8 cellular contexts compared by ENCODE assay signal in genomic region chr7:16645593-16646426, GRCh38. TPM values are rescaled to one million over a fixed set of nuclear protein-coding genes. Genes with fewer than 3 reads are reported as not detected.
DNase-seq lines count a peak whose midpoint lies in the region; TF ChIP-seq lines count a peak whose summit lies in the region.

Gene ANKMY2, minus strand, starts transcription at chr7:16645754. Its CDS starts 181 bp downstream, at chr7:16645573.
Gene BZW2, plus strand, starts transcription at chr7:16646181. Its CDS starts 19,263 bp downstream, at chr7:16665444.

- CTCF ChIA-PET in activated naive CD4-positive, alpha-beta T cell treated with anti-CD3 and anti-CD28 coated beads, Interleukin-2, amount 10 ng/mL, durations not matched to agents 7 days and 5 days (lab: Charles Lee), result interaction anchor here (1.1 to 1.2 kb wide), 2 partner anchors 25 to 81 kb away, joined by 3 to 4 read pairs; no protein-coding TSS in a partner anchor

- H3K27ac Mint-ChIP-seq in HFFc6, result peak within 1 kb of the TSS; percentile 98
- peak within 1 kb of the TSS; percentile 94 for H3K27ac Mint-ChIP-seq in activated naive CD4-positive, alpha-beta T cell treated with anti-CD3 and anti-CD28 coated beads, Interleukin-2, amount 10 ng/mL, durations not matched to agents 7 days and 5 days

- TF ChIP-seq CTCF in HFFc6 (IDR thresholded peaks at IDR 0.05), result peak; percentile 24
- TF ChIP-seq CTCF in neutrophil (IDR thresholded peaks at IDR 0.05), result peak; percentile 20
- TF ChIP-seq CTCF in subcutaneous adipose tissue (IDR thresholded peaks at IDR 0.05; ENCODE audit: low read depth), result no peak

- H3K4me1 ChIP-seq in neutrophil (ENCODE audit: control insufficient read depth in 1 of 2, insufficient read depth in 1 of 2, low read depth in 1 of 2, low read length in 1 of 2), result peaks cover 20 to 23% of the 10 kb centered on the region in 2 experiments

- peak within 1 kb of the TSS; percentile 91 for H3K27ac ChIP-seq in neutrophil

- H3K36me3 Mint-ChIP-seq in HFFc6 (ENCODE audit: low read depth), result peaks cover 17% of the 10 kb centered on the region; the same call in 1 of the 2 replicates
- H3K36me3 Mint-ChIP-seq in activated naive CD4-positive, alpha-beta T cell treated with anti-CD3 and anti-CD28 coated beads, Interleukin-2, amount 10 ng/mL, durations not matched to agents 7 days and 5 days, result peaks cover 9% of the 10 kb centered on the region

- H3K36me3 ChIP-seq in neutrophil, result no peaks in the 10 kb centered on the region

- in situ Hi-C loops in SK-MEL-5 (cut with HindIII; ENCODE audit: low pct_unique_long_range_greater_than_20kb, low sequenced_read_pairs), result no loop called here

- H3K9me3 ChIP-seq in neutrophil, result no peaks in the 10 kb centered on the region

- peaks cover 66% of the 10 kb centered on the region for H3K4me1 Mint-ChIP-seq in HFFc6 (ENCODE audit: low read depth)
- H3K4me1 Mint-ChIP-seq in activated naive CD4-positive, alpha-beta T cell treated with anti-CD3 and anti-CD28 coated beads, Interleukin-2, amount 10 ng/mL, durations not matched to agents 7 days and 5 days, result peaks cover 55% of the 10 kb centered on the region

- H3K27me3 Mint-ChIP-seq in HFFc6 (ENCODE audit: insufficient read depth), result peaks cover 3% of the 10 kb centered on the region
- no peaks in the 10 kb centered on the region for H3K27me3 Mint-ChIP-seq in activated naive CD4-positive, alpha-beta T cell treated with anti-CD3 and anti-CD28 coated beads, Interleukin-2, amount 10 ng/mL, durations not matched to agents 7 days and 5 days

- DNase-seq in GM03348 (ENCODE audit: low spot score) (peak; percentile 97), HFFc6 (peak; percentile 97), NAMALWA (ENCODE audit: low spot score) (peak; percentile 98), SK-MEL-5 (ENCODE audit: low read depth, low spot score) (peak; percentile 98), germinal center (ENCODE audit: low spot score) (peak; percentile 95)
- peak; percentile 95 for DNase-seq in activated naive CD4-positive, alpha-beta T cell treated with anti-CD3 and anti-CD28 coated beads, Interleukin-2, amount 10 ng/mL, durations not matched to agents 7 days and 5 days

- H3K9me3 Mint-ChIP-seq in HFFc6, result no peaks in the 10 kb centered on the region
- H3K9me3 Mint-ChIP-seq in activated naive CD4-positive, alpha-beta T cell treated with anti-CD3 and anti-CD28 coated beads, Interleukin-2, amount 10 ng/mL, durations not matched to agents 7 days and 5 days, result no peaks in the 10 kb centered on the region

- H3K27me3 ChIP-seq in neutrophil, result peaks cover 10% of the 10 kb centered on the region

- peak within 1 kb of the TSS; percentile 86 to 98 for H3K4me3 ChIP-seq in neutrophil (ENCODE audit: low read depth in 1 of 2, low read length in 1 of 2)

- H3K4me3 Mint-ChIP-seq in HFFc6, result peak within 1 kb of the TSS; percentile 95
- H3K4me3 Mint-ChIP-seq in activated naive CD4-positive, alpha-beta T cell treated with anti-CD3 and anti-CD28 coated beads, Interleukin-2, amount 10 ng/mL, durations not matched to agents 7 days and 5 days, result peak within 1 kb of the TSS; percentile 93

RNA-seq across cellular contexts. Expression of gene ANKMY2, which starts in this region (rescaled TPM):
- total RNA-seq in HFFc6 (2021; fragmentation: NEBNext Ultra II Directional; extraction: Animal tissue kit (Norgen Biotek cat#: 25700)), result 10 to 100 TPM; 21.0 to 26.2 (median 23.4) TPM
- total RNA-seq in SK-MEL-5 (2014; rRNA removed; shearing (Covaris generic)), result 26.1 and 29.1 TPM in 2 replicates
- 15.4 and 17.6 TPM in 2 replicates for polyA plus RNA-seq in SK-MEL-5 (2015; cell fraction: cytosol; rRNA removed)
- polyA plus RNA-seq in SK-MEL-5 (2015; cell fraction: nucleus; rRNA removed), result 34.2 and 44.7 TPM in 2 replicates
- 10 to 100 TPM; 19.2 to 24.9 (median 21.1) TPM for total RNA-seq in subcutaneous adipose tissue

RNA-seq across cellular contexts. Expression of gene BZW2, which starts in this region (rescaled TPM):
- total RNA-seq in HFFc6 (2021; fragmentation: NEBNext Ultra II Directional; extraction: Animal tissue kit (Norgen Biotek cat#: 25700)), result 100 to 1,000 TPM in 2 of 6 experiments, 10 to 100 TPM in 4; 75.8 to 104 (median 94.5) TPM
- 126 and 131 TPM in 2 replicates for total RNA-seq in SK-MEL-5 (2014; rRNA removed; shearing (Covaris generic))
- polyA plus RNA-seq in SK-MEL-5 (2015; cell fraction: cytosol; rRNA removed), result 159 and 191 TPM in 2 replicates
- 83.2 and 89.5 TPM in 2 replicates for polyA plus RNA-seq in SK-MEL-5 (2015; cell fraction: nucleus; rRNA removed)
- total RNA-seq in subcutaneous adipose tissue, result 10 to 100 TPM; 39.0 to 94.6 (median 46.1) TPM

Comparison
In these comparisons a context has a peak if more than half of its experiments do, and no peak if none do; other contexts are left out.
1. Peak in every context shown above with its lines: DNase-seq, H3K4me3 ChIP-seq and H3K27ac ChIP-seq.